ENCODE assay signal across 15 cellular contexts in genomic region chr11:66123902-66124301, GRCh38. TPM values are rescaled to one million over a fixed set of nuclear protein-coding genes. Genes with fewer than 3 reads are reported as not detected.
DNase-seq lines count a peak whose midpoint lies in the region; ATAC-seq, FAIRE-seq and TF ChIP-seq lines count a peak whose summit lies in the region.
"Had no signal": no experiment of that assay in that cellular context is flagged by ENCODE, and none has a peak within 500 bp of the region (broad histone marks: within the 10 kb centered on the region; RNA-seq: fewer than 3 reads in every experiment).

No MANE protein-coding gene starts in this region.

- no peak overlapping the region for H2BK12ac ChIP-seq in H9 (ENCODE audit: insufficient read length, low read depth, low read length)

- TF ChIP-seq CTCF in A549 (IDR thresholded peaks at IDR 0.05), result no peak
- no peak for TF ChIP-seq CTCF in C4-2B (conservative IDR thresholded peaks at IDR 0.05)
- TF ChIP-seq CTCF in PC-3 (conservative IDR thresholded peaks at IDR 0.05; ENCODE audit: low read depth, low read length), result no peak
- no peak for TF ChIP-seq CTCF in hepatocyte (IDR thresholded peaks at IDR 0.05; ENCODE audit: poor library complexity)
- TF ChIP-seq CTCF in testis (IDR thresholded peaks at IDR 0.05), result no peak
- TF ChIP-seq CTCF in H9 (conservative IDR thresholded peaks at IDR 0.05), result no peak

- no peak overlapping the region for H3K23ac ChIP-seq in H9 (ENCODE audit: insufficient read length, low read depth, low read length)

- no peak overlapping the region for H2BK5ac ChIP-seq in H9 (ENCODE audit: insufficient read length, low read length)

- BruUV-seq in PC-3 (replicated peaks; lab: Mats Ljungman, UMichigan), result no TSS peak

- DNase-seq in A549 (ENCODE audit: low read depth in 1 of 2, low spot score in 1 of 2), result no peak
- no peak for DNase-seq in PC-3
- DNase-seq in hepatocyte (ENCODE audit: low spot score), result no peak
- DNase-seq in ecto neural progenitor cell (ENCODE audit: low spot score), result no peak
- no peak for DNase-seq in testis
- DNase-seq in H9, result no peak
- DNase-seq: CD4-positive, alpha-beta memory T cell; NCI-H1436 treated with DMSO at 0.1 percent for 48 hours; NCI-H524 treated with DMSO at 0.1 percent for 48 hours; spleen; T-helper 1 cell had no signal

- POLR2A ChIA-PET in A549 (lab: Yijun Ruan, JAX) (interaction anchor here (1.1 kb wide), 1 partner anchor 54 kb away, joined by 3 read pairs; the partner anchor contains the start of gene PACS1), PC-3 (lab: Charles Lee; ENCODE audit: unreplicated experiment) (no interaction called here)

- ATAC-seq in A549 (no peak), PC-3 (no peak), HG02763 (IDR thresholded peaks at IDR 0.05; ENCODE audit: unreplicated experiment) (no peak)
- ATAC-seq: WTC11 had no signal

- no peak overlapping the region for H3K27ac Mint-ChIP-seq in H9
- H3K27ac Mint-ChIP-seq: WTC11 had no signal

- no peak overlapping the region for H2BK20ac ChIP-seq in H9 (ENCODE audit: low read depth, low read length, poor library complexity, severe bottlenecking)

- no peak overlapping the region for H3K14ac ChIP-seq in H9 (ENCODE audit: insufficient read depth, low read length)

- H3K79me2 ChIP-seq in PC-3 (ENCODE audit: low read length) (peaks cover 38% of the 10 kb centered on the region), hepatocyte (peaks cover 71% of the 10 kb centered on the region), H9 (ENCODE audit: insufficient read depth, low read length) (no peaks in the 10 kb centered on the region)

- H2AK5ac ChIP-seq in H9 (ENCODE audit: insufficient read length, low read length), result no peak overlapping the region

- no peak overlapping the region for H4K91ac ChIP-seq in H9 (ENCODE audit: insufficient read length, low read depth, low read length)

- peak overlapping the region; percentile 62 for H3K4me2 ChIP-seq in A549
- peak overlapping the region; percentile 57 for H3K4me2 ChIP-seq in PC-3 (ENCODE audit: low read length)
- H3K4me2 ChIP-seq in hepatocyte, result no peak overlapping the region
- no peak overlapping the region for H3K4me2 ChIP-seq in H9 (ENCODE audit: insufficient read depth, insufficient read length, low read length)
- H3K4me2 ChIP-seq: KMS-11 had no signal

- H3K9me2 ChIP-seq in PC-3 (replicated peaks; ENCODE audit: low read length), result no peaks in the 10 kb centered on the region
- no peaks in the 10 kb centered on the region for H3K9me2 ChIP-seq in hepatocyte (replicated peaks; ENCODE audit: insufficient read depth)

- H3K4me1 ChIP-seq in A549 (peaks cover 74% of the 10 kb centered on the region), PC-3 (ENCODE audit: insufficient read depth, low read length) (peaks cover 34% of the 10 kb centered on the region), hepatocyte (ENCODE audit: insufficient read depth) (peaks cover 34% of the 10 kb centered on the region), testis (peaks cover 25% of the 10 kb centered on the region), H9 (ENCODE audit: insufficient read depth, low read length) (peaks cover 17% of the 10 kb centered on the region)

- no peak overlapping the region for H2BK120ac ChIP-seq in H9 (ENCODE audit: low read depth, low read length, poor library complexity, severe bottlenecking)

- H3F3A ChIP-seq in PC-3 (ENCODE audit: low read length, unreplicated experiment), result peaks cover 5% of the 10 kb centered on the region

- TF ChIP-seq RAD21 in A549 (conservative IDR thresholded peaks at IDR 0.05 in 1 of 2, IDR thresholded peaks at IDR 0.05 in 1 of 2), result no peak

- no peak overlapping the region for H3K4ac ChIP-seq in H9 (ENCODE audit: low read depth, low read length)

- FAIRE-seq in A549 (lab: Jason Lieb, UNC), result no peak

- no peak for TF ChIP-seq EP300 in A549 (IDR thresholded peaks at IDR 0.05)

- intact Hi-C loops in PC-3 (cut with micrococcal nuclease) (no loop called here), testis (cut with DNase I; ENCODE audit: low total_unique reads) (no loop called here)

- H3K4me3 ChIP-seq in A549 (no peak overlapping the region), PC-3 (ENCODE audit: low read length) (no peak overlapping the region), hepatocyte (no peak overlapping the region), testis (no peak overlapping the region)
- H3K4me3 ChIP-seq: spleen had no signal

- H3K9me3 ChIP-seq in A549 (no peaks in the 10 kb centered on the region), PC-3 (ENCODE audit: low read length) (no peaks in the 10 kb centered on the region), hepatocyte (ENCODE audit: low read depth) (no peaks in the 10 kb centered on the region), testis (no peaks in the 10 kb centered on the region), H9 (ENCODE audit: control insufficient read depth, low read depth, low read length) (no peaks in the 10 kb centered on the region)
- H3K9me3 ChIP-seq: spleen had no signal

- no peaks in the 10 kb centered on the region for H4K20me1 ChIP-seq in PC-3 (ENCODE audit: low read length)
- no peaks in the 10 kb centered on the region for H4K20me1 ChIP-seq in hepatocyte (ENCODE audit: insufficient read depth, poor library complexity, severe bottlenecking)
- no peaks in the 10 kb centered on the region for H4K20me1 ChIP-seq in H9 (ENCODE audit: control insufficient read depth, insufficient read depth, insufficient read length)

- no peaks in the 10 kb centered on the region for H3K9me3 Mint-ChIP-seq in H9
- H3K9me3 Mint-ChIP-seq: CD4-positive, alpha-beta memory T cell; WTC11 had no signal

- H3K23me2 ChIP-seq in H9 (ENCODE audit: insufficient read length, low read depth, low read length, poor library complexity, severe bottlenecking), result no peaks in the 10 kb centered on the region

- H2AFZ ChIP-seq in PC-3 (ENCODE audit: low read length), result peak overlapping the region; percentile 28; the same call in 1 of the 2 replicates
- no peak overlapping the region for H2AFZ ChIP-seq in hepatocyte
- no peak overlapping the region for H2AFZ ChIP-seq in H9 (ENCODE audit: low read length)

- H3K9ac ChIP-seq in PC-3 (ENCODE audit: low read length), result no peak overlapping the region
- H3K9ac ChIP-seq in H9 (ENCODE audit: extremely low read depth, insufficient read length, low read length), result no peak overlapping the region
- H3K9ac ChIP-seq: KMS-11 had no signal

- no peaks in the 10 kb centered on the region for H3K36me3 ChIP-seq in PC-3 (ENCODE audit: low read depth, low read length)
- H3K36me3 ChIP-seq in hepatocyte (replicated peaks; ENCODE audit: insufficient read depth, low read depth), result no peaks in the 10 kb centered on the region
- no peaks in the 10 kb centered on the region for H3K36me3 ChIP-seq in testis (ENCODE audit: low read depth, missing control alignments)
- H3K36me3 ChIP-seq: spleen had no signal

- CTCF ChIA-PET in A549 (lab: Yijun Ruan, JAX) (interaction anchor here (0.5 to 4.4 kb wide), 6 partner anchors 10 to 86 kb away, joined by 3 to 23 read pairs (median 4); no protein-coding TSS in a partner anchor), PC-3 (lab: Charles Lee) (no interaction called here)

- H4K8ac ChIP-seq in H9 (replicated peaks; ENCODE audit: insufficient read length, low read depth, low read length), result no peak overlapping the region

- no peak overlapping the region for H3T11ph ChIP-seq in H9 (ENCODE audit: low read length)

- no peak overlapping the region for H3K56ac ChIP-seq in H9 (ENCODE audit: insufficient read length, low read depth, low read length)

- H3K27me3 ChIP-seq in PC-3 (ENCODE audit: low read length) (no peaks in the 10 kb centered on the region), hepatocyte (no peaks in the 10 kb centered on the region), testis (no peaks in the 10 kb centered on the region), H9 (ENCODE audit: insufficient read depth, low read length) (no peaks in the 10 kb centered on the region)
- H3K27me3 ChIP-seq: spleen had no signal

- no peak overlapping the region for H3K18ac ChIP-seq in H9 (ENCODE audit: insufficient read length, low read depth, low read length)

- peaks cover 36 to 37% of the 10 kb centered on the region in 2 experiments for H3K4me1 Mint-ChIP-seq in H9

- H3K27me3 Mint-ChIP-seq in H9 (ENCODE audit: low read depth), result no peaks in the 10 kb centered on the region
- H3K27me3 Mint-ChIP-seq: CD4-positive, alpha-beta memory T cell had no signal

- no peaks in the 10 kb centered on the region for H3K79me1 ChIP-seq in H9 (ENCODE audit: insufficient read depth, low read depth, low read length, poor library complexity, severe bottlenecking)

- TF ChIP-seq POLR2A in A549 (IDR thresholded peaks at IDR 0.05; ENCODE audit: low read length) (no peak), testis (IDR thresholded peaks at IDR 0.05) (no peak)

- H3K27ac ChIP-seq in A549 (peak overlapping the region; percentile 73 to 93), C4-2B (peak overlapping the region; percentile 7; the same call in 1 of the 2 replicates), PC-3 (ENCODE audit: low read length) (peak overlapping the region; percentile 60), hepatocyte (peak overlapping the region; percentile 12), testis (no peak overlapping the region), H9 (ENCODE audit: insufficient read length, low read depth, low read length) (no peak overlapping the region)
- H3K27ac ChIP-seq: KMS-11 had no signal

- no peaks in the 10 kb centered on the region for H3K36me3 Mint-ChIP-seq in H9 (ENCODE audit: insufficient read depth in 1 of 3, low read depth in 3 of 3)
- H3K36me3 Mint-ChIP-seq: WTC11 had no signal

- H3K4me3 Mint-ChIP-seq in H9, result no peak overlapping the region
- H3K4me3 Mint-ChIP-seq: WTC11 had no signal

- H2BK15ac ChIP-seq in H9 (ENCODE audit: low read depth, low read length), result no peak overlapping the region

- no peak overlapping the region for H4K5ac ChIP-seq in H9 (ENCODE audit: insufficient read length, low read depth, low read length)

- 66% methylated on average over 6 of the region's 6 CpGs for WGBS in A549 (ENCODE audit: missing lambda C conversion rate)
- WGBS in hepatocyte (ENCODE audit: low lambda C conversion rate, missing lambda C conversion rate), result 69% methylated on average over 6 of the region's 6 CpGs
- WGBS in testis, 2 donors, result 60 to 92% methylated on average over 6 of the region's 6 CpGs
- WGBS in H9 (ENCODE audit: extremely low coverage, insufficient read length, low lambda C conversion rate), result no CpG with 5 or more reads among the region's 6 CpGs

TF ChIP-seq in A549, 52 proteins besides CTCF, POLR2A, EP300 and RAD21 (continues in another document):
- TF ChIP-seq CHD2 (IDR thresholded peaks at IDR 0.05; ENCODE audit: low read length, partially characterized antibody) (no peak), KDM5A (IDR thresholded peaks at IDR 0.05) (no peak)

RNA-seq across cellular contexts. Expression of gene PACS1, which starts 53.8 kb away (rescaled TPM):
- polyA plus RNA-seq in A549 (2011; rRNA removed) (48.2 and 71.7 TPM in 2 replicates), A549 (2017; fragmentation: RNase III; extraction: RNeasy Plus Mini Kit Qiagen cat#74134 plus additional on column Dnase treatment) (49.4 to 64.0 TPM (median 59.1 TPM) in 3 replicates), hepatocyte (70.1 and 71.5 TPM in 2 replicates), testis (ENCODE audit: insufficient read depth, low read depth, low replicate concordance) (111 TPM)
- polyA plus RNA-seq in A549 (2012; cell fraction: cytosol; rRNA removed), result 38.2 and 53.4 TPM in 2 replicates
- polyA plus RNA-seq in A549 (2012; cell fraction: nucleus; rRNA removed), result 68.3 and 74.7 TPM in 2 replicates
- polyA minus RNA-seq in A549 (2011; rRNA and poly(A)+ RNA removed), result 175 and 196 TPM in 2 replicates
- total RNA-seq in PC-3 (2014; rRNA removed) (28.7 and 31.5 TPM in 2 replicates), hepatocyte (23.5 and 28.2 TPM in 2 replicates), testis (100 to 1,000 TPM; 130 to 131 TPM), H9 (2021) (28.7 and 35.5 TPM in 2 replicates)

Comparison
In these comparisons a context has a peak if more than half of its experiments do, and no peak if none do; other contexts are left out.
1. H3K27ac ChIP-seq: peak in A549 (2 of 2), C4-2B (single experiment), PC-3 (single experiment) and hepatocyte (single experiment); none in testis (0 of 2) and H9 (single experiment).
2. H3K4me2 ChIP-seq: peak in A549 (single experiment) and PC-3 (single experiment); none in hepatocyte (single experiment) and H9 (single experiment).